ENCODE assay signal across 12 cellular contexts in the genomic region with DNA sequence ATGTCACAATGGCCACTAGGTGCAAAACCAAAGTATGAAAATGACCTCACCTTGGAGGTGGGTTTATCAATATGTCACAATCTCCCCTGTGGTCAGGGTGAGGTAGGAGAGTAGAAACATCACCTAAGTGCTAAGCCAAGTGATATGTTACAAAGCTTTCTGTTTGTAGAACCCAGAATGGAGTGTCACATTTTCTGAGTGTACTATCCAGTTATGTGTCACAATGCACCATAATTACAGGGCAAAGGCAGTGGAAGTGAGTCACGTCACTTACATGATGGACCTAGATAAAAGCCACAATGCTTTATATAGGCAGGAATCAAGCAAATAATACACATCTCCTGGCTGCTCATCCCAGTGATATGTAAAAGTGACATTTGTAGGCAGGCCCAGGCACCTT. TPM values are rescaled to one million over a fixed set of nuclear protein-coding genes. Genes with fewer than 3 reads are reported as not detected.
DNase-seq lines count a peak whose midpoint lies in the region; ATAC-seq lines count a peak whose summit lies in the region.
"Not testable (repeated sequence)": the region's sequence is repeated elsewhere in the genome, so short reads cannot be mapped to it uniquely, and the experiment has no call there.
"Had no signal": no experiment of that assay in that cellular context is flagged by ENCODE, and none has a peak within 500 bp of the region (broad histone marks: within the 10 kb centered on the region; RNA-seq: fewer than 3 reads in every experiment).

No MANE protein-coding gene starts in this region.

- not testable (repeated sequence) for H3K4me3 Mint-ChIP-seq in activated T-helper 17 cell treated with anti-CD3 and anti-CD28 coated beads, Interleukin-2, amount 50 U/mL, for 72 hours; activated naive CD8-positive, alpha-beta T cell treated with anti-CD3 and anti-CD28 coated beads, Interleukin-2, amount 50 U/mL, for 24 hours

- H3K9me3 Mint-ChIP-seq in activated T-helper 17 cell treated with anti-CD3 and anti-CD28 coated beads, Interleukin-2, amount 50 U/mL, for 72 hours; activated naive CD8-positive, alpha-beta T cell treated with anti-CD3 and anti-CD28 coated beads, Interleukin-2, amount 50 U/mL, for 24 hours: not testable (repeated sequence)

- not testable (repeated sequence) for DNase-seq in activated naive CD8-positive, alpha-beta T cell treated with anti-CD3 and anti-CD28 coated beads, Interleukin-2, amount 50 U/mL, for 24 hours; stimulated activated naive CD8-positive, alpha-beta T cell treated with anti-CD3 and anti-CD28 coated beads, Interleukin-15, Interleukin-2, amounts not matched to agents 100 U/mL and 50 U/mL, for 24 hours

- not testable (repeated sequence) for H3K36me3 Mint-ChIP-seq in activated T-helper 17 cell treated with anti-CD3 and anti-CD28 coated beads, Interleukin-2, amount 50 U/mL, for 72 hours (ENCODE audit: low read depth); activated naive CD8-positive, alpha-beta T cell treated with anti-CD3 and anti-CD28 coated beads, Interleukin-2, amount 50 U/mL, for 24 hours (ENCODE audit: low read depth)

- not testable (repeated sequence) for H3K27ac Mint-ChIP-seq in activated T-helper 17 cell treated with anti-CD3 and anti-CD28 coated beads, Interleukin-2, amount 50 U/mL, for 72 hours; activated naive CD8-positive, alpha-beta T cell treated with anti-CD3 and anti-CD28 coated beads, Interleukin-2, amount 50 U/mL, for 24 hours

- peak; percentile 51 for ATAC-seq in GM19452 (IDR thresholded peaks at IDR 0.05; ENCODE audit: unreplicated experiment)
- ATAC-seq in activated CD4-positive, CD25-positive, alpha-beta regulatory T cell treated with anti-CD3 and anti-CD28 coated beads, Interleukin-2, amount 50 U/mL, for 24 hours: peak; percentile 25 to 70
- peak; percentile 86 for ATAC-seq in activated T-helper 17 cell treated with anti-CD3 and anti-CD28 coated beads, Interleukin-2, amount 50 U/mL, for 72 hours (replicated peaks)
- ATAC-seq in activated naive CD8-positive, alpha-beta T cell treated with anti-CD3 and anti-CD28 coated beads, Interleukin-2, amount 50 U/mL, for 24 hours: peak; percentile 66
- ATAC-seq in stimulated activated naive CD8-positive, alpha-beta T cell treated with anti-CD3 and anti-CD28 coated beads, Interleukin-15, Interleukin-2, amounts not matched to agents 100 U/mL and 50 U/mL, for 24 hours: peak; percentile 36

- H3K27me3 Mint-ChIP-seq in activated T-helper 17 cell treated with anti-CD3 and anti-CD28 coated beads, Interleukin-2, amount 50 U/mL, for 72 hours; activated naive CD8-positive, alpha-beta T cell treated with anti-CD3 and anti-CD28 coated beads, Interleukin-2, amount 50 U/mL, for 24 hours: not testable (repeated sequence)

- not testable (repeated sequence) for H3K4me1 Mint-ChIP-seq in activated T-helper 17 cell treated with anti-CD3 and anti-CD28 coated beads, Interleukin-2, amount 50 U/mL, for 72 hours; activated naive CD8-positive, alpha-beta T cell treated with anti-CD3 and anti-CD28 coated beads, Interleukin-2, amount 50 U/mL, for 24 hours

RNA-seq across cellular contexts. Expression of a gene that starts 21.8 kb away (rescaled TPM):
- total RNA-seq in activated T-helper 17 cell treated with anti-CD3 and anti-CD28 coated beads, Interleukin-2, amount 50 U/mL, for 72 hours: not detected
- total RNA-seq: A673; CD4-positive, alpha-beta memory T cell; CD4-positive, CD25-positive, alpha-beta regulatory T cell; CD8-positive, alpha-beta memory T cell; Daoy; G401; GM12878 had no signal

Comparison
In these comparisons a context has a peak if more than half of its experiments do, and no peak if none do; other contexts are left out.
1. ATAC-seq: peak in every context shown above with its lines; median percentile 86 in activated T-helper 17 cell treated with anti-CD3 and anti-CD28 coated beads, Interleukin-2, amount 50 U/mL, for 72 hours; 66 in activated naive CD8-positive, alpha-beta T cell treated with anti-CD3 and anti-CD28 coated beads, Interleukin-2, amount 50 U/mL, for 24 hours; 51 in GM19452; 48 in activated CD4-positive, CD25-positive, alpha-beta regulatory T cell treated with anti-CD3 and anti-CD28 coated beads, Interleukin-2, amount 50 U/mL, for 24 hours; 36 in stimulated activated naive CD8-positive, alpha-beta T cell treated with anti-CD3 and anti-CD28 coated beads, Interleukin-15, Interleukin-2, amounts not matched to agents 100 U/mL and 50 U/mL, for 24 hours.